8 cellular contexts compared by ENCODE assay signal in genomic region chr1:27979151-27979858, GRCh38. TPM values are rescaled to one million over a fixed set of nuclear protein-coding genes. Genes with fewer than 3 reads are reported as not detected.
DNase-seq lines count a peak whose midpoint lies in the region; ATAC-seq and TF ChIP-seq lines count a peak whose summit lies in the region.

No MANE protein-coding gene starts in this region.

- peaks cover 6 to 24% (median 18%) of the 10 kb centered on the region in 4 donors for H3K4me1 ChIP-seq in esophagus muscularis mucosa

- H3K9me3 Mint-ChIP-seq in nephron: no peaks in the 10 kb centered on the region

- H3K27me3 Mint-ChIP-seq in nephron (ENCODE audit: low read depth): no peaks in the 10 kb centered on the region

- peaks cover under 1% of the 10 kb centered on the region for H3K4me1 Mint-ChIP-seq in nephron

- no peak overlapping the region for H3K4me3 ChIP-seq in HL-60 (replicated peaks; ENCODE audit: insufficient read depth, low read length)
- H3K4me3 ChIP-seq in esophagus muscularis mucosa: no peak overlapping the region

- H3K36me3 Mint-ChIP-seq in nephron (ENCODE audit: low read depth): peaks cover 14% of the 10 kb centered on the region

- CTCF ChIA-PET in RWPE1 (lab: Yijun Ruan, JAX): interaction anchor here (0.6 to 3.8 kb wide), 6 partner anchors 8 to 846 kb away, joined by 3 to 26 read pairs (median 4); no protein-coding TSS in a partner anchor

- intact Hi-C loops in esophagus muscularis mucosa (cut with DNase I): no loop called here

- TF ChIP-seq POLR2A in esophagus muscularis mucosa (IDR thresholded peaks at IDR 0.05; ENCODE audit: low read depth): no peak

- peaks cover 0 to 45% (median 21%) of the 10 kb centered on the region in 4 donors for H3K36me3 ChIP-seq in esophagus muscularis mucosa

- TF ChIP-seq CTCF in HL-60 (IDR thresholded peaks at IDR 0.05; ENCODE audit: insufficient read depth, low read length) (no peak), RWPE1 (conservative IDR thresholded peaks at IDR 0.05; ENCODE audit: low read depth) (peak; percentile 62), esophagus muscularis mucosa (IDR thresholded peaks at IDR 0.05) (peak; percentile 39 to 63 (median 52)), nephron (IDR thresholded peaks at IDR 0.05; ENCODE audit: unreplicated experiment in 3 of 3) (peak; percentile 38 to 54 (median 51))

- ATAC-seq in GM21447 (IDR thresholded peaks at IDR 0.05; ENCODE audit: unreplicated experiment) (no peak), GM21526 (IDR thresholded peaks at IDR 0.05; ENCODE audit: low FRiP score, unreplicated experiment) (no peak)

- POLR2A ChIA-PET in RWPE1 (lab: Yijun Ruan, JAX; ENCODE audit: low non-redundant PET): no interaction called here

- DNase-seq in Caki2 (ENCODE audit: low read depth) (peak; percentile 41), HL-60 (ENCODE audit: low read depth in 1 of 2, low spot score in 1 of 2) (peak; percentile 22 to 59), RWPE1 (ENCODE audit: low spot score) (peak; percentile 34), esophagus muscularis mucosa (ENCODE audit: extremely low spot score) (no peak)
- no peak for DNase-seq in stimulated activated CD4-positive, alpha-beta T cell treated with anti-CD3 and anti-CD28 coated beads, Interleukin-4, amount 100 ng/mL, for 4 hours

- no peaks in the 10 kb centered on the region for H3K27me3 ChIP-seq in HL-60 (ENCODE audit: insufficient read depth, poor library complexity, severe bottlenecking)
- no peaks in the 10 kb centered on the region for H3K27me3 ChIP-seq in esophagus muscularis mucosa

- no peak overlapping the region for H3K27ac ChIP-seq in HL-60 (replicated peaks)
- no peak overlapping the region for H3K27ac ChIP-seq in RWPE1
- H3K27ac ChIP-seq in esophagus muscularis mucosa (replicated peaks in 1 of 4): peak overlapping the region in 3 of 4 donors; percentile 0 to 37 (median 30)

- in situ Hi-C loops in Caki2 (cut with HindIII; ENCODE audit: low pct_unique_long_range_greater_than_20kb, low sequenced_read_pairs): no loop called here

- TF ChIP-seq EP300 in esophagus muscularis mucosa (IDR thresholded peaks at IDR 0.05): no peak

- no peak overlapping the region for H3K27ac Mint-ChIP-seq in nephron

- H3K9me3 ChIP-seq in esophagus muscularis mucosa: no peaks in the 10 kb centered on the region

- 50% methylated on average over 1 of the region's 1 CpG for WGBS in esophagus muscularis mucosa

- no peak overlapping the region for H3K4me3 Mint-ChIP-seq in nephron

RNA-seq across cellular contexts. Expression of gene XKR8, which starts 19.5 kb away (rescaled TPM):
- 13.8 and 15.1 TPM in 2 replicates for total RNA-seq in Caki2 (2014; rRNA removed; shearing (Covaris generic); ENCODE audit: low replicate concordance)
- 10 to 100 TPM in 1 of 4 donors, 1 to 10 TPM in 3; 4.1 to 12.2 (median 6.8) TPM for total RNA-seq in esophagus muscularis mucosa

RNA-seq across cellular contexts. Expression of gene SMPDL3B, which starts 44.5 kb away (rescaled TPM):
- total RNA-seq in Caki2 (2014; rRNA removed; shearing (Covaris generic); ENCODE audit: low replicate concordance): 0.38 TPM in 1 of 2 replicates, not detected in the other
- total RNA-seq in esophagus muscularis mucosa: under 1 TPM in 2 of 4 donors, not detected in 2; 0.23 to 0.58 TPM

Comparison
In these comparisons a context has a peak if more than half of its experiments do, and no peak if none do; other contexts are left out.
1. DNase-seq: peak in Caki2 (single experiment), HL-60 (2 of 2) and RWPE1 (single experiment); none in esophagus muscularis mucosa (single experiment) and stimulated activated CD4-positive, alpha-beta T cell treated with anti-CD3 and anti-CD28 coated beads, Interleukin-4, amount 100 ng/mL, for 4 hours (0 of 2).
2. H3K27ac ChIP-seq: peak in esophagus muscularis mucosa (3 of 4); none in HL-60 (single experiment) and RWPE1 (single experiment).